In genomic region chr4:4995103-4995761, GRCh38 we compare ENCODE assay signal across 8 cellular contexts. TPM values are rescaled to one million over a fixed set of nuclear protein-coding genes. Genes with fewer than 3 reads are reported as not detected.
A peak's percentile ranks its signal among the peaks of the same experiment; 100 is the strongest.
DNase-seq lines count a peak whose midpoint lies in the region; ATAC-seq and TF ChIP-seq lines count a peak whose summit lies in the region.

No MANE protein-coding gene starts in this region.

- ATAC-seq in GM19452 (IDR thresholded peaks at IDR 0.05; ENCODE audit: unreplicated experiment) (peak; percentile 74), GM19324 (IDR thresholded peaks at IDR 0.05; ENCODE audit: low FRiP score, unreplicated experiment) (no peak)

- H3K79me2 ChIP-seq in SU-DHL-6 (ENCODE audit: insufficient read depth, low read length): no peaks in the 10 kb centered on the region

- no peaks in the 10 kb centered on the region for H3K9me3 ChIP-seq in SU-DHL-6 (ENCODE audit: insufficient read depth, low read length)

- no peak overlapping the region for H2AFZ ChIP-seq in SU-DHL-6 (ENCODE audit: low read depth, low read length, severe bottlenecking)

- H3K27ac ChIP-seq in SU-DHL-6 (ENCODE audit: low read depth, low read length) (no peak overlapping the region), caudate nucleus (ENCODE audit: low read depth, low read length) (no peak overlapping the region)

- H3K9me2 ChIP-seq in SU-DHL-6 (replicated peaks; ENCODE audit: insufficient read depth, low read length): no peaks in the 10 kb centered on the region

- peak; percentile 82 for TF ChIP-seq CTCF in SU-DHL-6 (IDR thresholded peaks at IDR 0.05; ENCODE audit: insufficient read depth, low read length, poor library complexity, severe bottlenecking)

- DNase-seq in CMK (ENCODE audit: low read depth): peak; percentile 39
- peak; percentile 56 for DNase-seq in LHCN-M2 (ENCODE audit: low read depth)
- peak in 32 of 61 donors; percentile 2 to 54 (median 19) for DNase-seq in caudate nucleus (lab: John Stamatoyannopoulos, UW)
- peak; percentile 25 for DNase-seq in kidney glomerular epithelial cell (lab: John Stamatoyannopoulos, UW)
- peak; percentile 44 for DNase-seq in stimulated activated CD4-positive, alpha-beta T cell treated with anti-CD3 and anti-CD28 coated beads, Interleukin-1b, Interleukin-23, amount 100 ng/mL, for 48 hours

- no peak overlapping the region for H3K9ac ChIP-seq in SU-DHL-6 (ENCODE audit: low read length)

- H4K20me1 ChIP-seq in SU-DHL-6 (ENCODE audit: low read depth, low read length): no peaks in the 10 kb centered on the region

- no peaks in the 10 kb centered on the region for H3K27me3 ChIP-seq in SU-DHL-6 (ENCODE audit: low read length)

- H3K4me3 ChIP-seq in SU-DHL-6 (ENCODE audit: insufficient read depth, low read length, poor library complexity, severe bottlenecking): no peak overlapping the region

- H3F3A ChIP-seq in SU-DHL-6 (ENCODE audit: insufficient read depth): no peaks in the 10 kb centered on the region

- H3K36me3 ChIP-seq in SU-DHL-6 (ENCODE audit: low read length): no peaks in the 10 kb centered on the region

- no peak overlapping the region for H3K4me2 ChIP-seq in SU-DHL-6 (ENCODE audit: low read depth, low read length, poor library complexity, severe bottlenecking)

RNA-seq across cellular contexts. Expression of gene CYTL1, which starts 24.0 kb away (rescaled TPM):
- total RNA-seq in LHCN-M2 (2014; rRNA removed): not detected in 2 replicates
- 0.19 TPM for polyA plus RNA-seq in LHCN-M2 (2012)

RNA-seq across cellular contexts. Expression of gene STK32B, which starts 56.0 kb away (rescaled TPM):
- total RNA-seq in LHCN-M2 (2014; rRNA removed): 0.52 and 0.77 TPM in 2 replicates
- 3.7 TPM for polyA plus RNA-seq in LHCN-M2 (2012)
